Comparison of ENCODE assay signal across 20 cellular contexts in the genomic region with DNA sequence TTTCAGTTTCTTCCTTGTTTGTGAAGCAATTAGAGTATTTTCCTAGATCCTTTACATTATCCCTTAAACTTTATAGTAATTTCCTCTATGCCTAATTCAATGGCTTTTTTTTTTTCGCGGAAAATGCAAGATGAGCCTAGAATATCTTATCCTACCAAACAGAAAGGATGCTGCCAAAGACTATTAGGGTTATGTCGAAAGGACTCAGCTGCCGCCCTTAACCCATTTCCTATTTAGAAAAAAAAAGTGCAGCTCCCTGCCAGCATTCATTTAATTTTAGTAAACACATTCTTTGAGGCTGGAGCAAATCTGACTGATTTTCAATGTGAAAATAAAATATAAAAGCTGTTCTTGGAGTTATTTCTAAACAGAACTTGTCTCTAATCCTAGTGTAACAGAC. TPM values are rescaled to one million over a fixed set of nuclear protein-coding genes. Genes with fewer than 3 reads are reported as not detected.
DNase-seq lines count a peak whose midpoint lies in the region; ATAC-seq and TF ChIP-seq lines count a peak whose summit lies in the region.
"Had no signal": no experiment of that assay in that cellular context is flagged by ENCODE, and none has a peak within 500 bp of the region (broad histone marks: within the 10 kb centered on the region; RNA-seq: fewer than 3 reads in every experiment).

No MANE protein-coding gene starts in this region.

- no peak for TF ChIP-seq CTCF in 22Rv1 (IDR thresholded peaks at IDR 0.05)
- TF ChIP-seq CTCF in coronary artery (IDR thresholded peaks at IDR 0.05), result no peak
- TF ChIP-seq CTCF in right lobe of liver (IDR thresholded peaks at IDR 0.05), result no peak
- no peak for TF ChIP-seq CTCF in HFFc6 (IDR thresholded peaks at IDR 0.05)

- H3K4me1 Mint-ChIP-seq in HFFc6 (ENCODE audit: low read depth), result no peaks in the 10 kb centered on the region
- H3K4me1 Mint-ChIP-seq: CD4-positive, CD25-positive, alpha-beta regulatory T cell had no signal

- no peak overlapping the region for H3K9ac ChIP-seq in skeletal muscle tissue (ENCODE audit: low read depth in 1 of 3, low read length in 3 of 3)
- H3K9ac ChIP-seq: SK-N-SH had no signal

- H3K27me3 Mint-ChIP-seq in HFFc6 (ENCODE audit: insufficient read depth), result no peaks in the 10 kb centered on the region; the same call in 1 of the 2 replicates

- H3K36me3 ChIP-seq in right lobe of liver (no peaks in the 10 kb centered on the region), skeletal muscle tissue (ENCODE audit: control insufficient read depth in 3 of 3, insufficient read depth in 3 of 3, low read length in 3 of 3) (no peaks in the 10 kb centered on the region)

- H3K9me3 Mint-ChIP-seq in HFFc6, result peaks cover 16% of the 10 kb centered on the region

- H3K4me3 Mint-ChIP-seq in HFFc6, result no peak overlapping the region
- H3K4me3 Mint-ChIP-seq: CD4-positive, CD25-positive, alpha-beta regulatory T cell had no signal

- WGBS in right lobe of liver (ENCODE audit: insufficient coverage, low coverage, low lambda C conversion rate, missing lambda C conversion rate), result 14% methylated on average over 4 of the region's 4 CpGs

- peak overlapping the region; percentile 61 for H3K4me3 ChIP-seq in coronary artery
- H3K4me3 ChIP-seq in right lobe of liver, result peak overlapping the region in 2 of 3 donors; percentile 25 to 27
- peak overlapping the region in 1 of 3 donors; percentile 48 for H3K4me3 ChIP-seq in skeletal muscle tissue (ENCODE audit: low read length in 3 of 3)
- H3K4me3 ChIP-seq: skin epidermis had no signal

- no peak for TF ChIP-seq POLR2A in right lobe of liver (IDR thresholded peaks at IDR 0.05)

- no peak for DNase-seq in coronary artery (ENCODE audit: low spot score)
- no peak for DNase-seq in right lobe of liver
- no peak for DNase-seq in stimulated activated CD4-positive, alpha-beta T cell treated with anti-CD3 and anti-CD28 coated beads, Interleukin-1b, Interleukin-23, amount 100 ng/mL, for 48 hours
- no peak for DNase-seq in activated CD4-positive, alpha-beta T cell treated with anti-CD3 and anti-CD28 coated beads, Interleukin-2, amount 50 U/mL, for 48 hours
- no peak for DNase-seq in HFFc6
- DNase-seq: anterior cingulate cortex; CD4-positive, CD25-positive, alpha-beta regulatory T cell; DMS153; NCI-H1694; NCI-H2227 treated with DMSO at 0.1 percent for 48 hours; NCI-H82; nucleus accumbens; SK-N-SH; T-helper 9 cell; trophoblast cell had no signal

- H3K27me3 ChIP-seq in right lobe of liver (no peaks in the 10 kb centered on the region), skeletal muscle tissue (ENCODE audit: control insufficient read depth in 3 of 3, insufficient read depth in 3 of 3, low read length in 3 of 3) (no peaks in the 10 kb centered on the region)

- H3K4me1 ChIP-seq in right lobe of liver (peaks cover 0 to 31% (median 15%) of the 10 kb centered on the region in 4 donors), skeletal muscle tissue (ENCODE audit: control insufficient read depth in 3 of 3, insufficient read depth in 3 of 3, low read length in 3 of 3) (peaks cover 2 to 3% (median 2%) of the 10 kb centered on the region in 3 donors)

- no peak for ATAC-seq in right lobe of liver
- ATAC-seq in GM21723 (IDR thresholded peaks at IDR 0.05; ENCODE audit: unreplicated experiment), result no peak
- ATAC-seq: Panc1 had no signal

- H3K36me3 Mint-ChIP-seq in HFFc6 (ENCODE audit: low read depth), result no peaks in the 10 kb centered on the region
- H3K36me3 Mint-ChIP-seq: CD4-positive, CD25-positive, alpha-beta regulatory T cell had no signal

- intact Hi-C loops in right lobe of liver (cut with DNase I), result no loop called here

- no peak overlapping the region for H3K27ac Mint-ChIP-seq in HFFc6
- H3K27ac Mint-ChIP-seq: CD4-positive, CD25-positive, alpha-beta regulatory T cell had no signal

- H3K27ac ChIP-seq in 22Rv1, result peak overlapping the region; percentile 93
- peak overlapping the region; percentile 25 to 46 for H3K27ac ChIP-seq in coronary artery
- peak overlapping the region; percentile 28 to 80 (median 78) for H3K27ac ChIP-seq in right lobe of liver
- H3K27ac ChIP-seq in skeletal muscle tissue (ENCODE audit: low read depth, low read length), result peak overlapping the region; percentile 20

- H3K9me3 ChIP-seq in right lobe of liver, result no peaks in the 10 kb centered on the region
- no peaks in the 10 kb centered on the region for H3K9me3 ChIP-seq in skeletal muscle tissue (ENCODE audit: control insufficient read depth in 3 of 3, low read length in 3 of 3)
- H3K9me3 ChIP-seq: SK-N-SH had no signal

RNA-seq across cellular contexts. Expression of a gene that starts 8.0 kb away (rescaled TPM):
- total RNA-seq in right lobe of liver (1,000 to 10,000 TPM in 5 of 6 experiments, 100 to 1,000 TPM in 1; 978 to 3,352 (median 2,507) TPM), skeletal muscle tissue (244 TPM)
- under 1 TPM; 0.23 to 0.50 (median 0.33) TPM for total RNA-seq in HFFc6 (2021; fragmentation: NEBNext Ultra II Directional; extraction: Animal tissue kit (Norgen Biotek cat#: 25700))
- total RNA-seq: CD4-positive, CD25-positive, alpha-beta regulatory T cell had no signal

Comparison
In these comparisons a context has a peak if more than half of its experiments do, and no peak if none do; other contexts are left out.
1. H3K27ac ChIP-seq: peak in every context shown above with its lines; median percentile 93 in 22Rv1; 78 in right lobe of liver; 36 in coronary artery; 20 in skeletal muscle tissue.
2. RNA of a gene that starts 8.0 kb away (total RNA-seq): 978 to 3,352 TPM in right lobe of liver and 244 TPM in skeletal muscle tissue (single experiment); 0.23 to 0.50 TPM in HFFc6; every median in the first group is over 100 times any median in the second.